In the genomic region with DNA sequence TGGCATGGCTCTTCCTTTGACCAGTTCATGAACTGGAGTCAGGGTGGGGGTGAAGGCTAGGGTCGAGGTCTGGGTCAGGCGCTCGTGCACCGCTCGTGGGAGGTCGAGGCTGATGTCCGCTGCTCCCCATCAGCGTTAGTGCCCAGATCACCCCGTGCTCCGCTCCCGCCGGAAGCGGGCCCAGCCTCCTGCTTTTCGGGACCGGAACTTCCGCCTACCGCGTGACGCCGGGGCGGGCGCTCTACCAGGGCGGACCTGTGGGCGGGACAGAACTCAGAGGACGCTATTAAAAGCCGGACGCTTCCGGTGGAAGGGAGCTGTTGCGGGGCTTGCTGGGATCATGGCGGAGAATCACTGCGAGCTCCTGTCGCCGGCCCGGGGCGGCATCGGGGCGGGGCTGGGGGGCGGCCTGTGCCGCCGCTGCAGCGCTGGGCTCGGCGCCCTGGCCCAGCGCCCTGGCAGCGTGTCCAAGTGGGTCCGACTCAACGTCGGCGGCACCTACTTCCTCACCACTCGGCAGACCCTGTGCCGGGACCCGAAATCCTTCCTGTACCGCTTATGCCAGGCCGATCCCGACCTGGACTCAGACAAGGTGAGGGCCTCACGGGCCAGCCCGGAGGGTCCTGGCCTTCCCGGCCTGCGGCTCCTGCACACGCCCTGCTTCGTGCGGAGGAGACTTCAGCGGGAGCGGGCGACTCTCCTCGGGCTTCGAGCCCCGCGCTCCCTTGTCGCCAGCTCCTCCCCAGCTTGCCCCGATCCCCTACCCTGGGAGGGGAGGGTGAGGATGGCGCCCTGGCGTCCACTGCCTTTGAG, we compare ENCODE assay signal across 8 cellular contexts. TPM values are rescaled to one million over a fixed set of nuclear protein-coding genes. Genes with fewer than 3 reads are reported as not detected.
DNase-seq lines count a peak whose midpoint lies in the region; ATAC-seq, FAIRE-seq and TF ChIP-seq lines count a peak whose summit lies in the region.

A gene with protein sequence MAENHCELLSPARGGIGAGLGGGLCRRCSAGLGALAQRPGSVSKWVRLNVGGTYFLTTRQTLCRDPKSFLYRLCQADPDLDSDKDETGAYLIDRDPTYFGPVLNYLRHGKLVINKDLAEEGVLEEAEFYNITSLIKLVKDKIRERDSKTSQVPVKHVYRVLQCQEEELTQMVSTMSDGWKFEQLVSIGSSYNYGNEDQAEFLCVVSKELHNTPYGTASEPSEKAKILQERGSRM (plus strand): TSS at position 315 of the 813 bp plus-strand sequence. CDS start 26 bp downstream, at position 341.

- peak within 1 kb of the TSS; percentile 99 for H4K91ac ChIP-seq in H1 (replicated peaks; ENCODE audit: insufficient read length, low read length)
- H4K91ac ChIP-seq in mesenchymal stem cell (ENCODE audit: low read length): peak within 1 kb of the TSS; percentile 97

- H3K9ac ChIP-seq in NT2/D1 (ENCODE audit: insufficient read length, low read depth): peak within 1 kb of the TSS; percentile 100
- peak within 1 kb of the TSS; percentile 84 to 93 (median 88) for H3K9ac ChIP-seq in H1 (replicated peaks in 1 of 4; ENCODE audit: extremely low read depth in 1 of 4, low read depth in 3 of 4, low read length in 3 of 4)
- H3K9ac ChIP-seq in mesenchymal stem cell (ENCODE audit: low read length): peak within 1 kb of the TSS; percentile 99

- ATAC-seq in GM21360 (IDR thresholded peaks at IDR 0.05; ENCODE audit: unreplicated experiment): peak; percentile 59
- peak; percentile 90 for ATAC-seq in activated CD8-positive, alpha-beta memory T cell treated with anti-CD3 and anti-CD28 coated beads, Interleukin-2, amount 10 ng/mL, durations not matched to agents 7 days and 5 days

- POLR2A ChIA-PET in CD8-positive, alpha-beta memory T cell (lab: Charles Lee): interaction anchor here (1.0 to 2.1 kb wide), 4 partner anchors 9 to 855 kb away, joined by 3 to 10 read pairs (median 3); a partner anchor contains a TSS
- POLR2A ChIA-PET in H1 (lab: Charles Lee; ENCODE audit: partially characterized antibody): interaction anchor here (0.7 to 2.5 kb wide), 15 partner anchors 9 to 229 kb away, joined by 3 to 17 read pairs (median 5); a partner anchor contains a TSS

- peak within 1 kb of the TSS; percentile 68 to 90 for H3K4me2 ChIP-seq in H1 (ENCODE audit: insufficient read depth in 1 of 2, low read depth in 2 of 2, low read length in 2 of 2)
- H3K4me2 ChIP-seq in mesenchymal stem cell (ENCODE audit: low read length, poor library complexity, severe bottlenecking): peak within 1 kb of the TSS; percentile 90

- H3K56ac ChIP-seq in H1 (replicated peaks; ENCODE audit: insufficient read length, low read depth, low read length): peak within 1 kb of the TSS; percentile 96

- peak within 1 kb of the TSS; percentile 93; the same call in 1 of the 2 replicates for H3K18ac ChIP-seq in H1 (ENCODE audit: extremely low read depth, low read length)
- H3K18ac ChIP-seq in mesenchymal stem cell (ENCODE audit: low read depth in 1 of 2, low read length in 2 of 2): peak within 1 kb of the TSS; percentile 84 to 98

- H3K27ac Mint-ChIP-seq in CD8-positive, alpha-beta memory T cell: peak within 1 kb of the TSS; percentile 60 to 96 (median 92)
- H3K27ac Mint-ChIP-seq in activated CD8-positive, alpha-beta memory T cell treated with anti-CD3 and anti-CD28 coated beads, Interleukin-2, amount 10 ng/mL, durations not matched to agents 7 days and 5 days: peak within 1 kb of the TSS; percentile 93

- peaks cover 5% of the 10 kb centered on the region for H3K23me2 ChIP-seq in H1 (ENCODE audit: low read depth, low read length)

- CTCF ChIA-PET in CD8-positive, alpha-beta memory T cell (lab: Charles Lee): no interaction called here
- CTCF ChIA-PET in activated CD8-positive, alpha-beta memory T cell treated with anti-CD3 and anti-CD28 coated beads, Interleukin-2, amount 10 ng/mL, durations not matched to agents 7 days and 5 days (lab: Charles Lee): interaction anchor here (0.6 to 2.1 kb wide), 4 partner anchors 9 to 42 kb away, joined by 3 to 6 read pairs (median 3); no protein-coding TSS in a partner anchor
- CTCF ChIA-PET in H1 (lab: Charles Lee; ENCODE audit: partially characterized antibody): no interaction called here

- H2BK120ac ChIP-seq in H1 (replicated peaks; ENCODE audit: low read depth, low read length) (peak within 1 kb of the TSS; percentile 54), mesenchymal stem cell (ENCODE audit: low read depth, low read length) (no peak within 1 kb of the TSS)

- 3% methylated on average over 71 of the region's 73 CpGs; no CpG with 5 or more reads in 1 of the 2 experiments for WGBS in H1 (ENCODE audit: extremely low coverage in 1 of 2, insufficient coverage in 1 of 2, insufficient read length in 1 of 2, insufficient replicate concordance in 2 of 2, low coverage in 1 of 2, low lambda C conversion rate in 2 of 2, missing lambda C conversion rate in 1 of 2), 2 experiments
- WGBS in mesenchymal stem cell: 0% methylated on average over 64 of the region's 73 CpGs

- H3K14ac ChIP-seq in H1 (ENCODE audit: insufficient read length): no peak within 1 kb of the TSS
- peak within 1 kb of the TSS in 1 of 2 experiments; percentile 61 for H3K14ac ChIP-seq in mesenchymal stem cell (ENCODE audit: low read length in 2 of 2)

- H3K4me1 Mint-ChIP-seq in CD8-positive, alpha-beta memory T cell: peaks cover 20 to 35% (median 25%) of the 10 kb centered on the region in 3 donors
- peaks cover 31% of the 10 kb centered on the region for H3K4me1 Mint-ChIP-seq in activated CD8-positive, alpha-beta memory T cell treated with anti-CD3 and anti-CD28 coated beads, Interleukin-2, amount 10 ng/mL, durations not matched to agents 7 days and 5 days

- H4K5ac ChIP-seq in H1 (ENCODE audit: insufficient read length, low read depth, low read length): peak within 1 kb of the TSS; percentile 97

- H3K27me3 Mint-ChIP-seq in CD8-positive, alpha-beta memory T cell: no peaks in the 10 kb centered on the region
- no peaks in the 10 kb centered on the region for H3K27me3 Mint-ChIP-seq in activated CD8-positive, alpha-beta memory T cell treated with anti-CD3 and anti-CD28 coated beads, Interleukin-2, amount 10 ng/mL, durations not matched to agents 7 days and 5 days

- H3K4ac ChIP-seq in H1 (replicated peaks; ENCODE audit: insufficient read length, low read depth, low read length): peak within 1 kb of the TSS; percentile 100
- H3K4ac ChIP-seq in mesenchymal stem cell (ENCODE audit: low read depth in 1 of 2, low read length in 2 of 2): peak within 1 kb of the TSS; percentile 81 to 90

- peak in 1 of 2 experiments; percentile 87; a peak in 1 of 3 replicates for TF ChIP-seq EP300 in H1 (IDR thresholded peaks at IDR 0.05; ENCODE audit: borderline replicate concordance in 1 of 2, low read depth in 2 of 2, low read length in 2 of 2)

- H3K9me3 ChIP-seq in CD8-positive, alpha-beta memory T cell (ENCODE audit: low read length): no peaks in the 10 kb centered on the region
- H3K9me3 ChIP-seq in NT2/D1 (ENCODE audit: insufficient read depth, low read length) (no peaks in the 10 kb centered on the region), H1 (ENCODE audit: insufficient read depth in 2 of 2, low read depth in 1 of 2, low read length in 1 of 2) (no peaks in the 10 kb centered on the region), mesenchymal stem cell (ENCODE audit: control insufficient read depth, low read length) (no peaks in the 10 kb centered on the region)

- peak within 1 kb of the TSS; percentile 85 for H3K27ac ChIP-seq in CD8-positive, alpha-beta memory T cell (ENCODE audit: low read depth, low read length)
- H3K27ac ChIP-seq in H1 (ENCODE audit: low read depth, low read length): peak within 1 kb of the TSS; percentile 62
- peak within 1 kb of the TSS; percentile 49 for H3K27ac ChIP-seq in mesenchymal stem cell (ENCODE audit: low read length, poor library complexity, severe bottlenecking)

- H3K23ac ChIP-seq in H1 (ENCODE audit: insufficient read length) (no peak within 1 kb of the TSS), mesenchymal stem cell (ENCODE audit: low read length in 2 of 2) (peak within 1 kb of the TSS in 1 of 2 experiments; percentile 34)

- H2BK12ac ChIP-seq in H1 (ENCODE audit: low read depth, low read length) (no peak within 1 kb of the TSS), mesenchymal stem cell (ENCODE audit: low read length in 2 of 2) (peak within 1 kb of the TSS in 1 of 2 experiments; percentile 42)

- H3K79me2 ChIP-seq in H1 (ENCODE audit: control insufficient read depth in 1 of 2, insufficient read depth in 2 of 2, low read length in 2 of 2): peaks cover 0 to 27% of the 10 kb centered on the region in 2 experiments; a peak in 3 of 4 replicates

- peaks cover 0 to 7% of the 10 kb centered on the region in 2 experiments for H4K20me1 ChIP-seq in H1 (replicated peaks in 1 of 2; ENCODE audit: control insufficient read depth in 1 of 2, insufficient read depth in 2 of 2, low read length in 2 of 2)

- peak in 1 of 2 experiments; percentile 95; a peak in 2 of 3 replicates for TF ChIP-seq POLR2A in H1 (IDR thresholded peaks at IDR 0.05; ENCODE audit: control extremely low read depth in 1 of 2, low read depth in 2 of 2, low read length in 2 of 2)

- H4K8ac ChIP-seq in H1 (ENCODE audit: extremely low read depth, insufficient read depth, low read length) (peak within 1 kb of the TSS; percentile 97), mesenchymal stem cell (ENCODE audit: low read length) (peak within 1 kb of the TSS; percentile 99)

- H2AFZ ChIP-seq in H1 (ENCODE audit: low read length) (peak within 1 kb of the TSS; percentile 90; the same call in 1 of the 2 replicates), mesenchymal stem cell (ENCODE audit: low read depth, low read length) (peak within 1 kb of the TSS; percentile 91)

- no peak for FAIRE-seq in H1 (lab: Jason Lieb, UNC)

- peaks cover 18% of the 10 kb centered on the region for H3K4me1 ChIP-seq in CD8-positive, alpha-beta memory T cell (ENCODE audit: insufficient read depth, low read length)
- H3K4me1 ChIP-seq in NT2/D1 (ENCODE audit: insufficient read depth, insufficient read length) (peaks cover 3% of the 10 kb centered on the region), H1 (replicated peaks in 1 of 4; ENCODE audit: control insufficient read depth in 3 of 4, insufficient read depth in 4 of 4, low read length in 3 of 4) (no peaks in the 10 kb centered on the region), mesenchymal stem cell (ENCODE audit: control insufficient read depth, insufficient read depth, low read depth, low read length) (peaks cover 12% of the 10 kb centered on the region)

- H3K36me3 Mint-ChIP-seq in CD8-positive, alpha-beta memory T cell: peaks cover 0 to 4% (median 1%) of the 10 kb centered on the region in 3 donors
- H3K36me3 Mint-ChIP-seq in activated CD8-positive, alpha-beta memory T cell treated with anti-CD3 and anti-CD28 coated beads, Interleukin-2, amount 10 ng/mL, durations not matched to agents 7 days and 5 days: peaks cover 6% of the 10 kb centered on the region

- no peak within 1 kb of the TSS for H2BK20ac ChIP-seq in H1 (ENCODE audit: low read length)

- no peaks in the 10 kb centered on the region for H3K36me3 ChIP-seq in CD8-positive, alpha-beta memory T cell (ENCODE audit: insufficient read depth, low read length)
- H3K36me3 ChIP-seq in NT2/D1 (ENCODE audit: insufficient read depth, insufficient read length, low read length) (peaks cover 14% of the 10 kb centered on the region), H1 (ENCODE audit: control insufficient read depth in 2 of 4, insufficient read depth in 4 of 4, low read length in 3 of 4) (no peaks in the 10 kb centered on the region), mesenchymal stem cell (ENCODE audit: control insufficient read depth in 1 of 2, insufficient read depth in 2 of 2, low read depth in 1 of 2, low read length in 2 of 2) (no peaks in the 10 kb centered on the region)

- peak in 1 of 2 experiments; percentile 2; a peak in 1 of 4 replicates for TF ChIP-seq RAD21 in H1 (IDR thresholded peaks at IDR 0.05 in 1 of 2, conservative IDR thresholded peaks at IDR 0.05 in 1 of 2; ENCODE audit: low read depth in 2 of 2, low read length in 2 of 2)

- DNase-seq in CD8-positive, alpha-beta memory T cell: peak; percentile 92 to 96 (median 93)
- peak in 74 of 76 experiments; percentile 46 to 97 (median 92) for DNase-seq in HUDEP-2 (lab: John Stamatoyannopoulos, UW; ENCODE audit: unreplicated experiment in 76 of 76)
- DNase-seq in NT2/D1 (ENCODE audit: low read depth, low spot score): peak; percentile 95
- DNase-seq in activated CD8-positive, alpha-beta memory T cell treated with anti-CD3 and anti-CD28 coated beads, Interleukin-2, amount 10 ng/mL, durations not matched to agents 7 days and 5 days: peak; percentile 97
- DNase-seq in H1 (ENCODE audit: low read depth in 1 of 2, low spot score in 2 of 2): peak; percentile 83 to 96
- DNase-seq in mesenchymal stem cell: peak; percentile 97
- DNase-seq in stimulated activated CD8-positive, alpha-beta memory T cell treated with anti-CD3 and anti-CD28 coated beads, Interleukin-12 subunit alpha, Interleukin-12 subunit beta, amount 100 ng/mL, for 24 hours (ENCODE audit: extremely low read depth): peak; percentile 93

- H2BK5ac ChIP-seq in H1 (ENCODE audit: low read depth, low read length): peak within 1 kb of the TSS; percentile 78; the same call in 1 of the 2 replicates
- H2BK5ac ChIP-seq in mesenchymal stem cell (ENCODE audit: low read depth, low read length, poor library complexity, severe bottlenecking): no peak within 1 kb of the TSS

- no peaks in the 10 kb centered on the region for H3K9me3 Mint-ChIP-seq in CD8-positive, alpha-beta memory T cell
- no peaks in the 10 kb centered on the region for H3K9me3 Mint-ChIP-seq in activated CD8-positive, alpha-beta memory T cell treated with anti-CD3 and anti-CD28 coated beads, Interleukin-2, amount 10 ng/mL, durations not matched to agents 7 days and 5 days (ENCODE audit: low read depth)

- H2AK5ac ChIP-seq in H1 (ENCODE audit: low read depth, low read length): no peak within 1 kb of the TSS
- H2AK5ac ChIP-seq in mesenchymal stem cell (ENCODE audit: low read length, severe bottlenecking): no peak within 1 kb of the TSS

- peaks cover 7% of the 10 kb centered on the region; the same call in 1 of the 2 replicates for H3K79me1 ChIP-seq in H1 (ENCODE audit: low read depth, low read length)
- H3K79me1 ChIP-seq in mesenchymal stem cell (replicated peaks; ENCODE audit: low read length, poor library complexity, severe bottlenecking): peaks cover 5% of the 10 kb centered on the region

- peak within 1 kb of the TSS; percentile 99 for H3K4me3 ChIP-seq in CD8-positive, alpha-beta memory T cell (ENCODE audit: low read length)
- H3K4me3 ChIP-seq in NT2/D1 (ENCODE audit: insufficient read length, low read depth) (peak within 1 kb of the TSS; percentile 100), H1 (ENCODE audit: extremely low read depth in 1 of 4, insufficient read depth in 2 of 4, low read depth in 3 of 4, low read length in 4 of 4) (peak within 1 kb of the TSS; percentile 86 to 95 (median 93)), mesenchymal stem cell (ENCODE audit: insufficient read depth in 1 of 2, low read depth in 1 of 2, low read length in 2 of 2) (peak within 1 kb of the TSS; percentile 85 to 99)

- 0 out of 2 replicates have a peak within 1 kb of the TSS, but pooled peaks have one; percentile 88 for H2BK15ac ChIP-seq in H1 (ENCODE audit: low read length)
- peak within 1 kb of the TSS; percentile 90 for H2BK15ac ChIP-seq in mesenchymal stem cell (ENCODE audit: low read depth, poor library complexity, severe bottlenecking)

- no peaks in the 10 kb centered on the region for H3K27me3 ChIP-seq in CD8-positive, alpha-beta memory T cell (ENCODE audit: insufficient read depth, low read length, poor library complexity, severe bottlenecking)
- H3K27me3 ChIP-seq in NT2/D1 (ENCODE audit: insufficient read depth, insufficient read length) (no peaks in the 10 kb centered on the region), H1 (replicated peaks in 1 of 4; ENCODE audit: control insufficient read depth in 3 of 4, extremely low read depth in 1 of 4, insufficient read depth in 3 of 4, low read length in 3 of 4) (no peaks in the 10 kb centered on the region), mesenchymal stem cell (ENCODE audit: control insufficient read depth in 1 of 2, insufficient read depth in 1 of 2, low read length in 2 of 2) (no peaks in the 10 kb centered on the region)

- peak within 1 kb of the TSS; percentile 89 to 100 (median 94) for H3K4me3 Mint-ChIP-seq in CD8-positive, alpha-beta memory T cell
- peak within 1 kb of the TSS; percentile 100 for H3K4me3 Mint-ChIP-seq in activated CD8-positive, alpha-beta memory T cell treated with anti-CD3 and anti-CD28 coated beads, Interleukin-2, amount 10 ng/mL, durations not matched to agents 7 days and 5 days

- TF ChIP-seq CTCF in H1 (IDR thresholded peaks at IDR 0.05; ENCODE audit: control extremely low read depth in 1 of 3, insufficient read depth in 1 of 3, low read depth in 1 of 3, low read length in 3 of 3): no peak

RNA-seq across cellular contexts. Expression of the gene that starts here (rescaled TPM):
- 10 to 100 TPM; 49.7 to 50.5 TPM for total RNA-seq in CD8-positive, alpha-beta memory T cell
- 21.2 TPM for polyA plus RNA-seq in CD8-positive, alpha-beta memory T cell
- 10 to 100 TPM; 34.2 to 41.7 TPM for total RNA-seq in activated CD8-positive, alpha-beta memory T cell treated with anti-CD3 and anti-CD28 coated beads, Interleukin-2, amount 10 ng/mL, durations not matched to agents 7 days and 5 days
- 24.8 and 26.6 TPM in 2 replicates for total RNA-seq in H1 (2021; fragmentation: NEBNext Ultra II Directional; extraction: Animal tissue kit (Norgen Biotek cat#: 25700))
- 31.8 and 46.8 TPM in 2 replicates for polyA plus RNA-seq in H1 (2011; rRNA removed)
- 38.3 TPM for polyA plus RNA-seq in H1 (2011; cell fraction: cytosol; rRNA removed)
- polyA plus RNA-seq in H1 (2011; cell fraction: nucleus; rRNA removed): 28.2 TPM
- 14.3 to 21.1 TPM (median 19.7 TPM) in 4 replicates for polyA plus RNA-seq in H1 (2012, experiment 1 of 2)
- 24.0 TPM for polyA plus RNA-seq in H1 (2012, experiment 2 of 2)
- 22.7 TPM for polyA plus RNA-seq in H1 (2013, experiment 1 of 2)
- polyA plus RNA-seq in H1 (2013, experiment 2 of 2): 25.6 TPM
- 14.1 and 15.5 TPM in 2 replicates for polyA minus RNA-seq in H1 (2011; rRNA and poly(A)+ RNA removed)
- 12.3 TPM for polyA minus RNA-seq in H1 (2011; cell fraction: cytosol; rRNA and poly(A)+ RNA removed)
- polyA minus RNA-seq in H1 (2011; cell fraction: nucleus; rRNA and poly(A)+ RNA removed): 29.0 TPM
- 29.8 TPM for polyA plus RNA-seq in mesenchymal stem cell (2013, experiment 1 of 2)
- 29.1 TPM for polyA plus RNA-seq in mesenchymal stem cell (2013, experiment 2 of 2)

Comparison
In these comparisons a context has a peak if more than half of its experiments do, and no peak if none do; other contexts are left out.
1. Peak in every context shown above with its lines: DNase-seq, ATAC-seq, H3K4me3 ChIP-seq and H3K27ac ChIP-seq.